8 cellular contexts compared by ENCODE assay signal in genomic region chr17:47946929-47947397, GRCh38. TPM values are rescaled to one million over a fixed set of nuclear protein-coding genes. Genes with fewer than 3 reads are reported as not detected.
DNase-seq lines count a peak whose midpoint lies in the region; ATAC-seq lines count a peak whose summit lies in the region.

No MANE protein-coding gene starts in this region.

- ATAC-seq in HG03175 (IDR thresholded peaks at IDR 0.05; ENCODE audit: unreplicated experiment) (peak; percentile 73), left colon (peak; percentile 51)

- peak; percentile 62 for DNase-seq in G401 (ENCODE audit: low spot score)
- DNase-seq in NCI-H345 (lab: John Stamatoyannopoulos, UW): peak; percentile 68
- DNase-seq in activated CD4-positive, alpha-beta T cell treated with anti-CD3 and anti-CD28 coated beads for 1 hour: peak; percentile 48
- peak; percentile 51 for DNase-seq in central memory CD4-positive, alpha-beta T cell
- DNase-seq in left colon: peak; percentile 88 to 90
- peak; percentile 75 for DNase-seq in stimulated activated CD4-positive, alpha-beta T cell treated with anti-CD3 and anti-CD28 coated beads, Interleukin-4, amount 100 ng/mL, for 1 hour
- no peak for DNase-seq in putamen (ENCODE audit: low spot score)

- intact Hi-C loops in left colon (cut with DNase I, micrococcal nuclease): loop anchor here in 1 of 2 donors (10.0 kb wide), 1 partner anchor 102 kb away; the partner anchor contains the start of gene SCRN2

- in situ Hi-C loops in G401 (cut with HindIII; ENCODE audit: low sequenced_read_pairs): no loop called here

RNA-seq across cellular contexts. Expression of gene PNPO, which starts 5.6 kb away (rescaled TPM):
- total RNA-seq in G401 (2014; rRNA removed; shearing (Covaris generic)): 50.2 and 90.7 TPM in 2 replicates
- 10 to 100 TPM; 24.9 to 26.0 TPM for total RNA-seq in left colon

RNA-seq across cellular contexts. Expression of gene PRR15L, which starts 10.7 kb away (rescaled TPM):
- not detected in 2 replicates for total RNA-seq in G401 (2014; rRNA removed; shearing (Covaris generic))
- total RNA-seq in left colon: 100 to 1,000 TPM; 237 to 279 TPM

RNA-seq across cellular contexts. Expression of gene CDK5RAP3, which starts 23.9 kb away (rescaled TPM):
- 101 and 129 TPM in 2 replicates for total RNA-seq in G401 (2014; rRNA removed; shearing (Covaris generic))
- total RNA-seq in left colon: 100 to 1,000 TPM; 136 to 187 TPM

RNA-seq across cellular contexts. Expression of gene SP2, which starts 50.9 kb away (rescaled TPM):
- total RNA-seq in G401 (2014; rRNA removed; shearing (Covaris generic)): 0.68 and 0.71 TPM in 2 replicates
- 10 to 100 TPM; 21.7 to 22.3 TPM for total RNA-seq in left colon

Comparison
In these comparisons a context has a peak if more than half of its experiments do, and no peak if none do; other contexts are left out.
1. RNA of gene PRR15L, which starts 10.7 kb away (total RNA-seq): 237 to 279 TPM in left colon; not detected in G401; every median in the first group is over 100 times any median in the second.